In the genomic region with DNA sequence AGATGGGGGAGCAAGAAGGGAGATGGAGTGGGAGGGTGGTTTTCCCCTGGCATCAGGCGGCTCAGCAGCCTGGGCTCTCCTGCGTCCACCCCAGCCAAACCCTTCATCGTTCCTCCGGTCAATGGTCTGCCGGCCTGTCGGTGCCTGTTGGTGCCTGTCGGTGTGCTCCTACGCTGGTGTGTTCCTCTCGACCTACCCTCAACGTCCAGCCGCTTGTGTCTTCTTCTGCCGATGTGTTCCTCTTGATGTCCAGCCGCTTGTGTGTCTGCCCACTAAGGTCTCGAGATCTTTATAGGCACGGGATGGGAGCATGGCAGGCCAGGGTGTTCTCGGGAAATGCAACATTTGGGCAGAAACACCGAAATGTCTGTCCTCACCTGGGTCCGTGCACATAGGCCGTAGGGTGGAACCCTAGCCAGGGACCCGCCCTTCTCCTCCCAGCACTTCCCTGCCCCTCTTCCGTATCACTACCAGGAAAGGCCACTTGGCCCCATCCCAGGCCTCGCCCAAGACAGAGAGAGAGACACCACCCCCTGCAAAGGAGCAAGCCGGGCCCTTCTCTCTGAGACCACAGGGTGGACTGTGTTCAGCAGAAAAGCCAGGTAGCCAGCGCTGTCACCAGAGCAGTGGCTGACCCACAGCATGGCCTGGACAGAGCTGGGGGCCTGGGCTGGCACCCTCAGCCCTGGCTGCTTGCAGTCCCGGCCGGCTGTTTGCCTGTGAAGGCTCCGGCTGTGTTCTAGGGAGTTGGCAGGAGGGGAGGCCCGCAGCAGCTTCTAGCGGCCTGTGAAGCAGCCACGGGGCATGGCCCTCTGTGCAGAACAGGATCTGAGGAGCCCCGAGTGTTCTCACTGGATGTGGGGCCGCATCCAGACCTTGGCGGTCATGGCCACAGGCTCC, we compare ENCODE assay signal across 15 cellular contexts.
DNase-seq lines count a peak whose midpoint lies in the region; ATAC-seq and TF ChIP-seq lines count a peak whose summit lies in the region.
"Had no signal": no experiment of that assay in that cellular context is flagged by ENCODE, and none has a peak within 500 bp of the region (broad histone marks: within the 10 kb centered on the region; RNA-seq: fewer than 3 reads in every experiment).

No MANE protein-coding gene starts in this region.

- no peaks in the 10 kb centered on the region for H3K27me3 ChIP-seq in WERI-Rb-1 (ENCODE audit: insufficient read depth, low read depth, severe bottlenecking)
- peaks cover 32% of the 10 kb centered on the region for H3K27me3 ChIP-seq in neural progenitor cell
- H3K27me3 ChIP-seq: hepatocyte, uterus had no signal

- H3K9ac ChIP-seq in neural progenitor cell = no peak overlapping the region

- peak; percentile 20 for DNase-seq in D341Med (ENCODE audit: low spot score)
- DNase-seq in WERI-Rb-1 = peak; percentile 2
- peak; percentile 31 for DNase-seq in Right ventricle myocardium superior
- no peak for DNase-seq in neural progenitor cell (ENCODE audit: low spot score)
- no peak for DNase-seq in HuH-7.5 (ENCODE audit: low spot score)
- DNase-seq in effector CD8-positive, alpha-beta T cell (lab: John Stamatoyannopoulos, UW) = no peak
- DNase-seq in 8988T = no peak
- DNase-seq: NCI-H1105 treated with DMSO at 0.1 percent for 48 hours, occipital lobe, uterus had no signal

- H3K27ac Mint-ChIP-seq in neural progenitor cell = no peak overlapping the region
- H3K27ac Mint-ChIP-seq: brain had no signal

- intact Hi-C loops in Right ventricle myocardium superior (cut with DNase I) = loop anchor here (10.0 kb wide), 1 partner anchor 63 kb away; no protein-coding TSS in a partner anchor

- peaks cover 2% of the 10 kb centered on the region for H3K9me3 ChIP-seq in WERI-Rb-1 (ENCODE audit: severe bottlenecking)
- H3K9me3 ChIP-seq in neural progenitor cell (ENCODE audit: low read depth) = peaks cover 7% of the 10 kb centered on the region
- H3K9me3 ChIP-seq: uterus had no signal

- no peaks in the 10 kb centered on the region for H3K79me2 ChIP-seq in neural progenitor cell (ENCODE audit: low read depth)
- H3K79me2 ChIP-seq: hepatocyte had no signal

- H3K9me3 Mint-ChIP-seq in neural progenitor cell = peaks cover 16% of the 10 kb centered on the region

- H3K4me3 ChIP-seq in WERI-Rb-1 (ENCODE audit: low read depth, low read length) = no peak overlapping the region
- no peak overlapping the region for H3K4me3 ChIP-seq in neural progenitor cell
- H3K4me3 ChIP-seq: hepatocyte, uterus had no signal

- H3K4me3 Mint-ChIP-seq in neural progenitor cell = peak overlapping the region; percentile 27
- H3K4me3 Mint-ChIP-seq: brain had no signal

- no peak overlapping the region for H3K27ac ChIP-seq in WERI-Rb-1
- no peak overlapping the region for H3K27ac ChIP-seq in neural progenitor cell
- H3K27ac ChIP-seq: epithelial cell of prostate, hepatocyte, uterus had no signal

- ATAC-seq in Right ventricle myocardium superior (ENCODE audit: poor library complexity) (no peak), HG03095 (IDR thresholded peaks at IDR 0.05; ENCODE audit: unreplicated experiment) (no peak)
- ATAC-seq: SK-N-SH treated with all-trans-retinoic acid at 6 μM for 48 hours had no signal

- no peak for TF ChIP-seq CTCF in WERI-Rb-1 (IDR thresholded peaks at IDR 0.05; ENCODE audit: low read depth, low read length)
- TF ChIP-seq CTCF in neural progenitor cell (IDR thresholded peaks at IDR 0.05) = no peak

- no peaks in the 10 kb centered on the region for H3K4me1 ChIP-seq in neural progenitor cell
- H3K4me1 ChIP-seq: uterus had no signal

- no peaks in the 10 kb centered on the region for H3K36me3 Mint-ChIP-seq in neural progenitor cell
- H3K36me3 Mint-ChIP-seq: brain had no signal

- H3K4me1 Mint-ChIP-seq in neural progenitor cell = no peaks in the 10 kb centered on the region

- H2AFZ ChIP-seq in neural progenitor cell (replicated peaks) = no peak overlapping the region
- H2AFZ ChIP-seq: hepatocyte had no signal

- no peak overlapping the region for H3K4me2 ChIP-seq in neural progenitor cell
- H3K4me2 ChIP-seq: hepatocyte had no signal

- no peaks in the 10 kb centered on the region for H3F3A ChIP-seq in neural progenitor cell (ENCODE audit: low read depth)

- no peaks in the 10 kb centered on the region for H4K20me1 ChIP-seq in neural progenitor cell (ENCODE audit: low read depth)

- H3K27me3 Mint-ChIP-seq in neural progenitor cell (ENCODE audit: insufficient read depth, low read depth) = peaks cover 11% of the 10 kb centered on the region

- no peaks in the 10 kb centered on the region for H3K36me3 ChIP-seq in WERI-Rb-1
- H3K36me3 ChIP-seq in neural progenitor cell = no peaks in the 10 kb centered on the region
- H3K36me3 ChIP-seq: uterus had no signal

Comparison
In these comparisons a context has a peak if more than half of its experiments do, and no peak if none do; other contexts are left out.
1. DNase-seq: peak in D341Med (single experiment), WERI-Rb-1 (single experiment) and Right ventricle myocardium superior (single experiment); none in neural progenitor cell (single experiment), HuH-7.5 (single experiment), effector CD8-positive, alpha-beta T cell (single experiment) and 8988T (single experiment).